In the genomic region with DNA sequence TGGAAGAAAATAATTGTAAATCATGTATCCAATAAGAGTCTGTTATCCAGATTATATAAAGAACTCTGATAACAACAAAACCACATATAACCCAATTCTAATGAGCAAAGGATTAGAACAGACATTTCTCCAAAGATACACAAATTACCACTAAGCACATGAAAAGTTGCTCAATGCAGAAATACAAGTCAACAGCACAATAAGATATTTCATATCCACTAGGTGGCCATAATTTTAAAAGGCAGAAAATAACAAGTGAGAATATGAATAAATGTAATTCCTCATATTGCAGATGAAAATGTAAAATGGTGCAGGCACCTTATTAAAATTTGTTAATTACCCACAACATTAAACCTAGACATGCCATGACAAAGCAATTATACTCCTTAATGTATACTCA, we compare ENCODE assay signal across 17 cellular contexts.
"Had no signal": no experiment of that assay in that cellular context is flagged by ENCODE, and none has a peak within 500 bp of the region (broad histone marks: within the 10 kb centered on the region; RNA-seq: fewer than 3 reads in every experiment).

No MANE protein-coding gene starts in this region.

- H3K9me3 ChIP-seq: gastrocnemius medialis, thoracic aorta had no signal

- H3K4me3 ChIP-seq: esophagus squamous epithelium, gastrocnemius medialis, neural progenitor cell, thoracic aorta had no signal

- H3K9me3 Mint-ChIP-seq: activated naive CD4-positive, alpha-beta T cell treated with anti-CD3 and anti-CD28 coated beads, Interleukin-2, amount 10 ng/mL, durations not matched to agents 7 days and 5 days; stimulated activated effector memory CD8-positive, alpha-beta T cell treated with anti-CD3 and anti-CD28 coated beads, Interleukin-12 subunit alpha, Interleukin-12 subunit beta, amount 100 ng/mL, for 72 hours had no signal

- H3K4me3 Mint-ChIP-seq: activated naive CD4-positive, alpha-beta T cell treated with anti-CD3 and anti-CD28 coated beads, Interleukin-2, amount 10 ng/mL, durations not matched to agents 7 days and 5 days; neural progenitor cell; stimulated activated effector memory CD8-positive, alpha-beta T cell treated with anti-CD3 and anti-CD28 coated beads, Interleukin-12 subunit alpha, Interleukin-12 subunit beta, amount 100 ng/mL, for 72 hours had no signal

- H3K4me1 Mint-ChIP-seq: activated naive CD4-positive, alpha-beta T cell treated with anti-CD3 and anti-CD28 coated beads, Interleukin-2, amount 10 ng/mL, durations not matched to agents 7 days and 5 days; neural progenitor cell; stimulated activated effector memory CD8-positive, alpha-beta T cell treated with anti-CD3 and anti-CD28 coated beads, Interleukin-12 subunit alpha, Interleukin-12 subunit beta, amount 100 ng/mL, for 72 hours had no signal

- H3K27ac Mint-ChIP-seq: activated naive CD4-positive, alpha-beta T cell treated with anti-CD3 and anti-CD28 coated beads, Interleukin-2, amount 10 ng/mL, durations not matched to agents 7 days and 5 days; neural progenitor cell; stimulated activated effector memory CD8-positive, alpha-beta T cell treated with anti-CD3 and anti-CD28 coated beads, Interleukin-12 subunit alpha, Interleukin-12 subunit beta, amount 100 ng/mL, for 72 hours had no signal

- H3K27me3 Mint-ChIP-seq: activated naive CD4-positive, alpha-beta T cell treated with anti-CD3 and anti-CD28 coated beads, Interleukin-2, amount 10 ng/mL, durations not matched to agents 7 days and 5 days had no signal

- H3K27ac ChIP-seq: esophagus squamous epithelium, gastrocnemius medialis, neural progenitor cell, parathyroid adenoma, thoracic aorta had no signal

- H3K27me3 ChIP-seq: esophagus squamous epithelium, neural progenitor cell had no signal

- ATAC-seq: gastrocnemius medialis; left colon; stimulated activated effector memory CD8-positive, alpha-beta T cell treated with anti-CD3 and anti-CD28 coated beads, Interleukin-12 subunit alpha, Interleukin-12 subunit beta, amount 100 ng/mL, for 72 hours had no signal

- FAIRE-seq: endothelial cell of umbilical vein, islet of Langerhans, urothelium cell line had no signal

- DNase-seq: activated CD4-positive, alpha-beta T cell treated with anti-CD3 and anti-CD28 coated beads, Interleukin-2, amount 50 U/mL, for 48 hours; activated naive CD4-positive, alpha-beta T cell treated with anti-CD3 and anti-CD28 coated beads, Interleukin-2, amount 10 ng/mL, durations not matched to agents 7 days and 5 days; central memory CD4-positive, alpha-beta T cell; effector CD8-positive, alpha-beta T cell; esophagus squamous epithelium; gastrocnemius medialis; left colon; stimulated activated CD4-positive, alpha-beta T cell treated with anti-CD3 and anti-CD28 coated beads, Interleukin-12 subunit alpha, Interleukin-12 subunit beta, amount 100 ng/mL, for 4 hours; stimulated activated CD4-positive, alpha-beta T cell treated with anti-CD3 and anti-CD28 coated beads, Interleukin-2, amount 100 ng/mL, for 24 hours; T-helper 1 cell had no signal
